10 cellular contexts compared by ENCODE assay signal in genomic region chr5:157528036-157528632, GRCh38. TPM values are rescaled to one million over a fixed set of nuclear protein-coding genes. Genes with fewer than 3 reads are reported as not detected.
DNase-seq lines count a peak whose midpoint lies in the region; ATAC-seq and TF ChIP-seq lines count a peak whose summit lies in the region.
"Had no signal": no experiment of that assay in that cellular context is flagged by ENCODE, and none has a peak within 500 bp of the region (broad histone marks: within the 10 kb centered on the region; RNA-seq: fewer than 3 reads in every experiment).

No MANE protein-coding gene starts in this region.

- no peaks in the 10 kb centered on the region for H3K36me3 ChIP-seq in fibroblast of lung (ENCODE audit: control insufficient read depth, insufficient read depth, low read length)

- peaks cover 2% of the 10 kb centered on the region for H3K36me3 Mint-ChIP-seq in progenitor cell of endocrine pancreas (ENCODE audit: insufficient read depth)

- H2AFZ ChIP-seq in fibroblast of lung (ENCODE audit: low read length), result no peak overlapping the region

- H3K79me2 ChIP-seq in fibroblast of lung (ENCODE audit: control insufficient read depth, insufficient read depth, low read length), result no peaks in the 10 kb centered on the region

- no peaks in the 10 kb centered on the region for H3K4me1 ChIP-seq in fibroblast of lung (ENCODE audit: control insufficient read depth, extremely low read depth, insufficient read depth, low read length)

- no peak overlapping the region for H3K4me2 ChIP-seq in fibroblast of lung (ENCODE audit: extremely low read depth, insufficient read depth, low read length)

- TF ChIP-seq CTCF in AG10803 (conservative IDR thresholded peaks at IDR 0.05; ENCODE audit: low read length), result no peak
- no peak for TF ChIP-seq CTCF in fibroblast of lung (conservative IDR thresholded peaks at IDR 0.05 in 1 of 2, IDR thresholded peaks at IDR 0.05 in 1 of 2; ENCODE audit: low read depth in 1 of 2, low read length in 2 of 2)
- TF ChIP-seq CTCF in progenitor cell of endocrine pancreas (IDR thresholded peaks at IDR 0.05; ENCODE audit: unreplicated experiment), result no peak

- H3K9ac ChIP-seq in fibroblast of lung (ENCODE audit: insufficient read depth, low read length), result no peak overlapping the region

- no peaks in the 10 kb centered on the region for H4K20me1 ChIP-seq in fibroblast of lung (ENCODE audit: control insufficient read depth, extremely low read depth, insufficient read depth, low read length)

- no peaks in the 10 kb centered on the region for H3K9me3 Mint-ChIP-seq in progenitor cell of endocrine pancreas (ENCODE audit: low read depth)

- ATAC-seq in GM18517 (IDR thresholded peaks at IDR 0.05; ENCODE audit: unreplicated experiment), result no peak

- peaks cover 1% of the 10 kb centered on the region for H3K4me1 Mint-ChIP-seq in progenitor cell of endocrine pancreas (ENCODE audit: low read depth)

- peak; percentile 42 for DNase-seq in AG10803 (ENCODE audit: low read depth)
- DNase-seq in NCI-H1694 treated with DMSO at 0.1 percent for 48 hours (lab: John Stamatoyannopoulos, UW), result peak; percentile 16
- DNase-seq in fibroblast of lung (ENCODE audit: low read depth in 2 of 2), result peak; percentile 42 to 49
- DNase-seq in myocyte (ENCODE audit: low read depth), result peak; percentile 54
- DNase-seq in progenitor cell of endocrine pancreas (ENCODE audit: low spot score, unreplicated experiment), result no peak
- DNase-seq in NCI-H2227 (lab: John Stamatoyannopoulos, UW; ENCODE audit: unreplicated experiment), result no peak
- no peak for DNase-seq in stimulated activated naive CD4-positive, alpha-beta T cell (lab: John Stamatoyannopoulos, UW)
- DNase-seq: activated naive CD4-positive, alpha-beta T cell treated with Interleukin-2 at 50 U/mL for 16 hours; small intestine had no signal

- no peaks in the 10 kb centered on the region for H3K27me3 ChIP-seq in fibroblast of lung (ENCODE audit: control insufficient read depth, insufficient read depth, low read length)

- no peaks in the 10 kb centered on the region for H3K9me3 ChIP-seq in fibroblast of lung (ENCODE audit: control insufficient read depth, insufficient read depth, low read depth, low read length)

- H3K27ac Mint-ChIP-seq in progenitor cell of endocrine pancreas, result no peak overlapping the region

- H3K27me3 Mint-ChIP-seq in progenitor cell of endocrine pancreas, result no peaks in the 10 kb centered on the region

- H3K4me3 ChIP-seq in AG10803 (ENCODE audit: low read length) (no peak overlapping the region), fibroblast of lung (replicated peaks in 1 of 4; ENCODE audit: control extremely low read depth in 1 of 4, insufficient read depth in 1 of 4, low read depth in 3 of 4, low read length in 4 of 4) (no peak overlapping the region)

- no peak overlapping the region for H3K27ac ChIP-seq in fibroblast of lung (ENCODE audit: insufficient read depth, low read length)

- no peak overlapping the region for H3K4me3 Mint-ChIP-seq in progenitor cell of endocrine pancreas (ENCODE audit: low read depth)

RNA-seq across cellular contexts. Expression of gene ADAM19, which starts 47.4 kb away (rescaled TPM):
- 13.0 and 17.7 TPM in 2 replicates for total RNA-seq in fibroblast of lung
- 19.3 and 65.2 TPM in 2 replicates for polyA plus RNA-seq in fibroblast of lung
- polyA plus RNA-seq in fibroblast of lung (2012), result 18.6 and 77.1 TPM in 2 replicates
- polyA minus RNA-seq in fibroblast of lung (ENCODE audit: low replicate concordance), result 41.0 and 120 TPM in 2 replicates
- total RNA-seq in myocyte, result 33.4 and 36.8 TPM in 2 replicates
- 52.7 TPM for polyA plus RNA-seq in myocyte (2012)
- total RNA-seq in progenitor cell of endocrine pancreas, result 13.4 and 15.9 TPM in 2 replicates

Comparison
In these comparisons a context has a peak if more than half of its experiments do, and no peak if none do; other contexts are left out.
1. DNase-seq: peak in AG10803 (single experiment), NCI-H1694 treated with DMSO at 0.1 percent for 48 hours (single experiment), fibroblast of lung (2 of 2) and myocyte (single experiment); none in progenitor cell of endocrine pancreas (single experiment), NCI-H2227 (single experiment) and stimulated activated naive CD4-positive, alpha-beta T cell (0 of 6).